ENCODE assay signal across 1 cellular context in the genomic region with DNA sequence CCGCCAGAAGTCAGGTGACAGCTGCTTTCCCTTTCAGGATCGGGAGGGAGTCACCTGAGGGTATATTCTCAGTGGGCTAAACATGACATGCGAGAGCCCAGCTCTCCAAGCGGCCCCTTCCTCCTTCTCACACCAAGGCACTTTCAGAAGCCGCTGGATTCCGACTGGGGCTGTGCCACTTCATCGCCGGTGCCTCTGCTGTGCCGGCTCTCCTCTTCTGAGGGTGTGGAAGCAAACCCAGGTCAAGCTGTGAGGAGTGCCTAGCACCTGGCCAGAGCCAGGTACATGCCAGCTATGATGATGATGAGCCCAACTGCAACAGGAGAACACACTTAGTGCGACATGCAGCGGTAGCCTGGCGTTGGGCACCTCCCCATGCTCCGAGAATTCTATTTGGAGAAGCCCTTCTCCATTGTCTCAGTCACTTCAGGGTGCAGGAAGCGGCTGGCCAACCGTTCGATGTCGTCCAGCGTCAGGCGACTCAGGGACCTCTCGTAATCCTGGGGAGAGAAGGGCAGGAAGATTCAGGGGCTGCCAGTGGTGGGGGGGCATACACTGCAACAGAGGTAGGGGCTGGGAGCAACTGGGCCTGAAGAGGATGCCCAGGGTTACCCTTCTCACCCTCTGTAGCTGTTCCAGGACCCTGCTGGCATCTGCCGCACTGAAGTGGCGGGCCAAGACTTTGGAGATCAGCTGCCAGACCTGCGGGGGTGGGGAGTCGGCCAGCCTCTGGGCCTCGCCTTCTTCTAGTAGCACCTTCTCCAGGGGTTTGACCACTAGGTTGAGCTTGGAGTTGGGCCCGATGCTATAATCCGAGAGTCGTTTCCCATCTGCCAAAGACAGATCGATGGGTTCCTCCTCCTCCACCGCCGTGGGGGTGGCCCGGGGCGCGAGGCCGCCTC.
A peak's percentile ranks its signal among the peaks of the same experiment; 100 is the strongest.
TF ChIP-seq lines count a peak whose summit lies in the region.

No MANE protein-coding gene starts in this region.

TF ChIP-seq in GM12878, 131 proteins besides CTCF, POLR2A, EP300 and RAD21:
- TF ChIP-seq FOS (IDR thresholded peaks at IDR 0.05; ENCODE audit: borderline replicate concordance, extremely low read depth, insufficient read length) (no peak), EGR1 (IDR thresholded peaks at IDR 0.05; ENCODE audit: borderline replicate concordance in 1 of 2, low read depth in 2 of 2, low read length in 2 of 2) (0 out of 3 replicates have a peak, but pooled peaks of 1 of the 2 experiments have one; percentile 14), ZNF217 (IDR thresholded peaks at IDR 0.05) (no peak)
- TF ChIP-seq, protein P1, sequence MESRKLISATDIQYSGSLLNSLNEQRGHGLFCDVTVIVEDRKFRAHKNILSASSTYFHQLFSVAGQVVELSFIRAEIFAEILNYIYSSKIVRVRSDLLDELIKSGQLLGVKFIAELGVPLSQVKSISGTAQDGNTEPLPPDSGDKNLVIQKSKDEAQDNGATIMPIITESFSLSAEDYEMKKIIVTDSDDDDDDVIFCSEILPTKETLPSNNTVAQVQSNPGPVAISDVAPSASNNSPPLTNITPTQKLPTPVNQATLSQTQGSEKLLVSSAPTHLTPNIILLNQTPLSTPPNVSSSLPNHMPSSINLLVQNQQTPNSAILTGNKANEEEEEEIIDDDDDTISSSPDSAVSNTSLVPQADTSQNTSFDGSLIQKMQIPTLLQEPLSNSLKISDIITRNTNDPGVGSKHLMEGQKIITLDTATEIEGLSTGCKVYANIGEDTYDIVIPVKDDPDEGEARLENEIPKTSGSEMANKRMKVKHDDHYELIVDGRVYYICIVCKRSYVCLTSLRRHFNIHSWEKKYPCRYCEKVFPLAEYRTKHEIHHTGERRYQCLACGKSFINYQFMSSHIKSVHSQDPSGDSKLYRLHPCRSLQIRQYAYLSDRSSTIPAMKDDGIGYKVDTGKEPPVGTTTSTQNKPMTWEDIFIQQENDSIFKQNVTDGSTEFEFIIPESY (IDR thresholded peaks at IDR 0.05) = no peak
